Comparison of ENCODE assay signal across 8 cellular contexts in the genomic region with DNA sequence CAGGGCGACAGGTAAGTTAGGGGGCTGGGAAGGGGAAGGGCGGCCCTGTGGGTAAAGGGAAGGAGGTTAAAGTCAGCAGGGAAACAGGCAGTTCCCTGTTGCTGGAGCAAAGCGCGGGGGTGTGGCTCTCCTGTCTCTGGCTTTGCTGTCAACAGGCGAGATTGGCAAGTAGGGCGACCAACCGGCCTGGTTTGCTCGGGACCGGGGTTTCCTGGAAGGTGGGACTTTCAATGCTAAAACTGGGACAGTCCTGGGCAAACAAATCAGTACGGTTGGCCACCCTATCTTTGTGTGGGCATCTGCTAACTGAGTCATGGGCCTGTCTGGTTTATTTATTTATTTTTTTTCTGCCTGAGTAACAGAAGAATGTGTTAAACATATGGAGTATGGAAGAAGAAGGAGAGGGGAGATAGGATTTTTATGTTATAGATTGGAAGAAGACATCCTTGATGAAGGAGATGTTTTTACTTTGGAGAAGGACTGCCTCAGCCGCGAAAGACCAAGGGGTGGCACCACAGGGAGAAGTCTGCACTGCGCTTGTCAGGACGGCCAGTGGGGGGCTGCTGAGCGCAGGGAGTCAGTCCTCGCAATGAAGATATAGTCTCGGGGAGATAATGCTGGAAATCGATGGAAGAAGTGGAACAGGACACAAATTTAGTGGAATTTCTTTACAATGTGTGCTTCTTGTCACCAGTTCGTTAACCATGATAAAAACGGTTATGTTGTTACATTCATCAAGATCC. TPM values are rescaled to one million over a fixed set of nuclear protein-coding genes. Genes with fewer than 3 reads are reported as not detected.
A peak's percentile ranks its signal among the peaks of the same experiment; 100 is the strongest.
DNase-seq lines count a peak whose midpoint lies in the region; ATAC-seq, FAIRE-seq and TF ChIP-seq lines count a peak whose summit lies in the region.

No MANE protein-coding gene starts in this region.

- ATAC-seq in stimulated activated effector memory CD8-positive, alpha-beta T cell treated with anti-CD3 and anti-CD28 coated beads, Interleukin-12 subunit alpha, Interleukin-12 subunit beta, amount 100 ng/mL, for 72 hours = peak; percentile 71

- CTCF ChIA-PET in HEK293T (lab: Yijun Ruan, JAX) (interaction anchor here (0.7 to 1.4 kb wide), 2 partner anchors 34 to 88 kb away, joined by 3 to 5 read pairs; no protein-coding TSS in a partner anchor), endothelial cell of umbilical vein (lab: Charles Lee) (interaction anchor here (1.0 to 4.4 kb wide), 17 partner anchors 13 to 593 kb away, joined by 3 to 178 read pairs (median 7); no protein-coding TSS in a partner anchor)

- H4K91ac ChIP-seq in mesenchymal stem cell (ENCODE audit: low read length) = no peak overlapping the region

- no peaks in the 10 kb centered on the region for H4K20me1 ChIP-seq in endothelial cell of umbilical vein (replicated peaks; ENCODE audit: control insufficient read depth, extremely low read depth, insufficient read depth, low read length)

- H2BK12ac ChIP-seq in mesenchymal stem cell (ENCODE audit: low read length in 2 of 2) = peak overlapping the region in 1 of 2 experiments; percentile 54

- H3K4me3 Mint-ChIP-seq in stimulated activated effector memory CD8-positive, alpha-beta T cell treated with anti-CD3 and anti-CD28 coated beads, Interleukin-12 subunit alpha, Interleukin-12 subunit beta, amount 100 ng/mL, for 72 hours = no peak overlapping the region

- FAIRE-seq in endothelial cell of umbilical vein (lab: Jason Lieb, UNC) = no peak

- no peak overlapping the region for H2BK15ac ChIP-seq in mesenchymal stem cell (ENCODE audit: low read depth, poor library complexity, severe bottlenecking)

- H3K9me3 ChIP-seq in endothelial cell of umbilical vein (replicated peaks; ENCODE audit: control insufficient read depth, insufficient read depth, low read length) (no peaks in the 10 kb centered on the region), mesenchymal stem cell (ENCODE audit: control insufficient read depth, low read length) (no peaks in the 10 kb centered on the region)

- H3K9me1 ChIP-seq in endothelial cell of umbilical vein (replicated peaks; ENCODE audit: control insufficient read depth, extremely low read depth, insufficient read depth, low read length) = no peaks in the 10 kb centered on the region

- dilution Hi-C loops in endothelial cell of umbilical vein (cut with MboI; ENCODE audit: extremely low pct_ligation_motif_present, low sequenced_read_pairs) = no loop called here

- H3K27me3 ChIP-seq in endothelial cell of umbilical vein (ENCODE audit: control insufficient read depth in 2 of 2, insufficient read depth in 2 of 2, low read length in 2 of 2) (no peaks in the 10 kb centered on the region), mesenchymal stem cell (ENCODE audit: control insufficient read depth in 1 of 2, insufficient read depth in 1 of 2, low read length in 2 of 2) (peaks cover 0 to 7% of the 10 kb centered on the region in 2 experiments)

- no peaks in the 10 kb centered on the region for H3K79me1 ChIP-seq in mesenchymal stem cell (replicated peaks; ENCODE audit: low read length, poor library complexity, severe bottlenecking)

- H3K36me3 Mint-ChIP-seq in stimulated activated effector memory CD8-positive, alpha-beta T cell treated with anti-CD3 and anti-CD28 coated beads, Interleukin-12 subunit alpha, Interleukin-12 subunit beta, amount 100 ng/mL, for 72 hours = no peaks in the 10 kb centered on the region

- POLR2A ChIA-PET in HEK293T (lab: Yijun Ruan, JAX) = no interaction called here
- POLR2A ChIA-PET in endothelial cell of umbilical vein (lab: Charles Lee) = no interaction called here

- H3K18ac ChIP-seq in mesenchymal stem cell (ENCODE audit: low read depth in 1 of 2, low read length in 2 of 2) = no peak overlapping the region

- 10% methylated on average over 17 of the region's 20 CpGs for WGBS in mesenchymal stem cell

- intact Hi-C loops in endothelial cell of umbilical vein (cut with micrococcal nuclease) = loop anchor here (1.0 to 2.0 kb wide), 4 partner anchors 45 to 592 kb away; no protein-coding TSS in a partner anchor

- peak overlapping the region in 1 of 2 experiments; percentile 76 for H3K14ac ChIP-seq in mesenchymal stem cell (ENCODE audit: low read length in 2 of 2)

- H3K27ac ChIP-seq in endothelial cell of umbilical vein (ENCODE audit: insufficient read depth, low read depth, low read length) = peak overlapping the region; percentile 52
- no peak overlapping the region for H3K27ac ChIP-seq in mesenchymal stem cell (ENCODE audit: low read length, poor library complexity, severe bottlenecking)

- H2AK5ac ChIP-seq in mesenchymal stem cell (ENCODE audit: low read length, severe bottlenecking) = no peak overlapping the region

- H3K4me2 ChIP-seq in endothelial cell of umbilical vein (ENCODE audit: insufficient read depth, low read length) = peak overlapping the region; percentile 89
- peak overlapping the region; percentile 67 for H3K4me2 ChIP-seq in mesenchymal stem cell (ENCODE audit: low read length, poor library complexity, severe bottlenecking)

- H3K4me1 Mint-ChIP-seq in stimulated activated effector memory CD8-positive, alpha-beta T cell treated with anti-CD3 and anti-CD28 coated beads, Interleukin-12 subunit alpha, Interleukin-12 subunit beta, amount 100 ng/mL, for 72 hours = peaks cover 12% of the 10 kb centered on the region

- H2BK5ac ChIP-seq in mesenchymal stem cell (ENCODE audit: low read depth, low read length, poor library complexity, severe bottlenecking) = no peak overlapping the region

- BruUV-seq in endothelial cell of umbilical vein (replicated peaks; lab: Mats Ljungman, UMichigan) = TSS peak; percentile 88

- H3K27ac Mint-ChIP-seq in stimulated activated effector memory CD8-positive, alpha-beta T cell treated with anti-CD3 and anti-CD28 coated beads, Interleukin-12 subunit alpha, Interleukin-12 subunit beta, amount 100 ng/mL, for 72 hours = no peak overlapping the region

- peak; percentile 71 to 89 for TF ChIP-seq CTCF in endothelial cell of umbilical vein (IDR thresholded peaks at IDR 0.05; ENCODE audit: extremely low read depth in 1 of 2, insufficient read depth in 1 of 2, low read depth in 1 of 2, low read length in 2 of 2)

- H3K36me3 ChIP-seq in endothelial cell of umbilical vein (ENCODE audit: control insufficient read depth in 2 of 2, extremely low read depth in 1 of 2, insufficient read depth in 2 of 2, low read length in 2 of 2) (no peaks in the 10 kb centered on the region), mesenchymal stem cell (ENCODE audit: control insufficient read depth in 1 of 2, insufficient read depth in 2 of 2, low read depth in 1 of 2, low read length in 2 of 2) (no peaks in the 10 kb centered on the region)

- DNase-seq in NCI-H1694 treated with DMSO at 0.1 percent for 48 hours (lab: John Stamatoyannopoulos, UW) (peak; percentile 23), NCI-H1694 (lab: John Stamatoyannopoulos, UW) (no peak), HEK293T (ENCODE audit: extremely low spot score) (peak; percentile 78), M059J (ENCODE audit: low read depth) (peak; percentile 44), endothelial cell of umbilical vein (ENCODE audit: low read depth, low spot score) (peak; percentile 86), mesenchymal stem cell (peak; percentile 66)
- peak; percentile 5 for DNase-seq in activated CD4-positive, alpha-beta T cell treated with anti-CD3 and anti-CD28 coated beads, Interleukin-2, amount 50 U/mL, for 1 hour
- DNase-seq in stimulated activated effector memory CD8-positive, alpha-beta T cell treated with anti-CD3 and anti-CD28 coated beads, Interleukin-12 subunit alpha, Interleukin-12 subunit beta, amount 100 ng/mL, for 72 hours (ENCODE audit: low spot score in 2 of 2) = peak in 1 of 2 donors; percentile 54

- no peak overlapping the region for H2BK120ac ChIP-seq in mesenchymal stem cell (ENCODE audit: low read depth, low read length)

- H2AFZ ChIP-seq in endothelial cell of umbilical vein (ENCODE audit: low read depth, low read length) (peak overlapping the region; percentile 86), mesenchymal stem cell (ENCODE audit: low read depth, low read length) (no peak overlapping the region)

- H3K79me2 ChIP-seq in endothelial cell of umbilical vein (ENCODE audit: control insufficient read depth, insufficient read depth, low read length) = no peaks in the 10 kb centered on the region

- no peak overlapping the region for H4K8ac ChIP-seq in mesenchymal stem cell (ENCODE audit: low read length)

- peak; percentile 37 for TF ChIP-seq POLR2A in endothelial cell of umbilical vein (IDR thresholded peaks at IDR 0.05; ENCODE audit: low read depth, low read length)

- no peak overlapping the region for H3K23ac ChIP-seq in mesenchymal stem cell (ENCODE audit: low read length in 2 of 2)

- H3K4me1 ChIP-seq in endothelial cell of umbilical vein (ENCODE audit: control insufficient read depth, extremely low read depth, insufficient read depth, low read length) = peaks cover 22% of the 10 kb centered on the region
- peaks cover 4% of the 10 kb centered on the region for H3K4me1 ChIP-seq in mesenchymal stem cell (ENCODE audit: control insufficient read depth, insufficient read depth, low read depth, low read length)

- H3K9me3 Mint-ChIP-seq in stimulated activated effector memory CD8-positive, alpha-beta T cell treated with anti-CD3 and anti-CD28 coated beads, Interleukin-12 subunit alpha, Interleukin-12 subunit beta, amount 100 ng/mL, for 72 hours = no peaks in the 10 kb centered on the region

- H3K9ac ChIP-seq in endothelial cell of umbilical vein (replicated peaks; ENCODE audit: extremely low read depth, insufficient read depth, low read length) = peak overlapping the region; percentile 50
- peak overlapping the region; percentile 72 for H3K9ac ChIP-seq in mesenchymal stem cell (ENCODE audit: low read length)

- peak overlapping the region in 1 of 3 experiments; percentile 41 for H3K4me3 ChIP-seq in endothelial cell of umbilical vein (replicated peaks in 1 of 3; ENCODE audit: insufficient read depth in 1 of 3, low read depth in 1 of 3, low read length in 3 of 3)
- H3K4me3 ChIP-seq in mesenchymal stem cell (ENCODE audit: insufficient read depth in 1 of 2, low read depth in 1 of 2, low read length in 2 of 2) = peak overlapping the region; percentile 0 to 72

- H3K4ac ChIP-seq in mesenchymal stem cell (ENCODE audit: low read depth in 1 of 2, low read length in 2 of 2) = no peak overlapping the region

RNA-seq across cellular contexts. Expression of a gene that starts 43.4 kb away (rescaled TPM):
- total RNA-seq in M059J (2014; rRNA removed; shearing (Covaris generic)) = 0.07 TPM in 1 of 2 replicates, not detected in the other
- not detected in 2 replicates for total RNA-seq in endothelial cell of umbilical vein
- polyA plus RNA-seq in endothelial cell of umbilical vein = 0.01 TPM in 1 of 2 replicates, not detected in the other
- 0.01 TPM in 2 replicates for polyA plus RNA-seq in endothelial cell of umbilical vein (2011; cell fraction: cytosol; rRNA removed)
- 0.05 and 0.07 TPM in 2 replicates for polyA plus RNA-seq in endothelial cell of umbilical vein (2011; cell fraction: nucleus; rRNA removed)
- polyA plus RNA-seq in endothelial cell of umbilical vein (2012) = 0.11 and 0.12 TPM in 2 replicates
- polyA minus RNA-seq in endothelial cell of umbilical vein = 0.08 TPM in 1 of 2 replicates, not detected in the other
- polyA minus RNA-seq in endothelial cell of umbilical vein (2011; cell fraction: cytosol; rRNA and poly(A)+ RNA removed) = not detected
- polyA minus RNA-seq in endothelial cell of umbilical vein (2011; cell fraction: nucleus; rRNA and poly(A)+ RNA removed) = 0.14 TPM in 1 of 2 replicates, not detected in the other
- polyA plus RNA-seq in mesenchymal stem cell (2013, experiment 1 of 2) = not detected
- not detected for polyA plus RNA-seq in mesenchymal stem cell (2013, experiment 2 of 2)
